19 cellular contexts compared by ENCODE assay signal in genomic region chr3:166071-166470, GRCh38. TPM values are rescaled to one million over a fixed set of nuclear protein-coding genes. Genes with fewer than 3 reads are reported as not detected.
DNase-seq lines count a peak whose midpoint lies in the region; ATAC-seq and TF ChIP-seq lines count a peak whose summit lies in the region.
"Had no signal": no experiment of that assay in that cellular context is flagged by ENCODE, and none has a peak within 500 bp of the region (broad histone marks: within the 10 kb centered on the region; RNA-seq: fewer than 3 reads in every experiment).

No MANE protein-coding gene starts in this region.

- H3K27ac ChIP-seq in neural progenitor cell: no peak overlapping the region
- H3K27ac ChIP-seq: SK-N-MC had no signal

- H3K4me3 Mint-ChIP-seq in neural progenitor cell (no peak overlapping the region), T-cell (no peak overlapping the region), HFFc6 (no peak overlapping the region)
- H3K4me3 Mint-ChIP-seq: CD4-positive, alpha-beta memory T cell had no signal

- peaks cover 21% of the 10 kb centered on the region for H3K27me3 ChIP-seq in neural progenitor cell
- H3K27me3 ChIP-seq: BE2C had no signal

- H3K9ac ChIP-seq in neural progenitor cell: no peak overlapping the region

- H3K27me3 Mint-ChIP-seq in neural progenitor cell (ENCODE audit: insufficient read depth, low read depth): peaks cover 2% of the 10 kb centered on the region
- peaks cover 3% of the 10 kb centered on the region in 2 donors for H3K27me3 Mint-ChIP-seq in T-cell
- no peaks in the 10 kb centered on the region for H3K27me3 Mint-ChIP-seq in HFFc6 (ENCODE audit: insufficient read depth)

- H3K4me2 ChIP-seq in neural progenitor cell: peak overlapping the region; percentile 35

- CTCF ChIA-PET in T-cell (lab: Charles Lee): no interaction called here

- H3K4me1 Mint-ChIP-seq in neural progenitor cell (peaks cover 26% of the 10 kb centered on the region), T-cell (no peaks in the 10 kb centered on the region), HFFc6 (ENCODE audit: low read depth) (no peaks in the 10 kb centered on the region)
- H3K4me1 Mint-ChIP-seq: CD4-positive, alpha-beta memory T cell had no signal

- H4K20me1 ChIP-seq in neural progenitor cell (ENCODE audit: low read depth): no peaks in the 10 kb centered on the region

- H3K4me1 ChIP-seq in neural progenitor cell: peaks cover 17% of the 10 kb centered on the region
- H3K4me1 ChIP-seq: BE2C had no signal

- H3K36me3 ChIP-seq in neural progenitor cell: no peaks in the 10 kb centered on the region
- H3K36me3 ChIP-seq: BE2C had no signal

- DNase-seq in NCI-H146 (lab: John Stamatoyannopoulos, UW) (peak; percentile 85), NCI-H2227 (lab: John Stamatoyannopoulos, UW; ENCODE audit: unreplicated experiment) (peak; percentile 74), astrocyte of the hippocampus (ENCODE audit: low read depth, low spot score) (peak; percentile 78), neural progenitor cell (ENCODE audit: low spot score) (peak; percentile 23), T-cell (no peak), HFFc6 (no peak)
- no peak for DNase-seq in stimulated activated CD4-positive, alpha-beta T cell treated with anti-CD3 and anti-CD28 coated beads, Interleukin-4, amount 100 ng/mL, for 4 hours
- DNase-seq: BE2C; CD4-positive, alpha-beta memory T cell; H7; IMR-90; Kasumi-1; NCI-H1694; NCI-H524 treated with DMSO at 0.1 percent for 48 hours; T-helper 1 cell had no signal

- POLR2A ChIA-PET in T-cell (lab: Charles Lee): no interaction called here

- no peaks in the 10 kb centered on the region for H3K36me3 Mint-ChIP-seq in neural progenitor cell
- no peaks in the 10 kb centered on the region for H3K36me3 Mint-ChIP-seq in T-cell
- H3K36me3 Mint-ChIP-seq in HFFc6 (ENCODE audit: low read depth): no peaks in the 10 kb centered on the region; the same call in 1 of the 2 replicates
- H3K36me3 Mint-ChIP-seq: CD4-positive, alpha-beta memory T cell had no signal

- TF ChIP-seq CTCF in neural progenitor cell (IDR thresholded peaks at IDR 0.05) (no peak), HFFc6 (IDR thresholded peaks at IDR 0.05) (no peak)

- H3K79me2 ChIP-seq in neural progenitor cell (ENCODE audit: low read depth): no peaks in the 10 kb centered on the region

- H2AFZ ChIP-seq in neural progenitor cell (replicated peaks): no peak overlapping the region

- no peak overlapping the region for H3K27ac Mint-ChIP-seq in neural progenitor cell
- no peak overlapping the region for H3K27ac Mint-ChIP-seq in T-cell
- no peak overlapping the region for H3K27ac Mint-ChIP-seq in HFFc6
- H3K27ac Mint-ChIP-seq: CD4-positive, alpha-beta memory T cell had no signal

- no peak for ATAC-seq in T-cell (replicated peaks in 1 of 4)
- ATAC-seq: Right ventricle myocardium inferior had no signal

- H3K4me3 ChIP-seq in neural progenitor cell: no peak overlapping the region
- H3K4me3 ChIP-seq: SK-N-MC had no signal

- H3K9me3 Mint-ChIP-seq in neural progenitor cell: no peaks in the 10 kb centered on the region
- no peaks in the 10 kb centered on the region for H3K9me3 Mint-ChIP-seq in T-cell
- H3K9me3 Mint-ChIP-seq in HFFc6: peaks cover 53% of the 10 kb centered on the region

- no peaks in the 10 kb centered on the region for H3F3A ChIP-seq in neural progenitor cell (ENCODE audit: low read depth)

- H3K9me3 ChIP-seq in neural progenitor cell (ENCODE audit: low read depth): no peaks in the 10 kb centered on the region
- H3K9me3 ChIP-seq: BE2C had no signal

RNA-seq across cellular contexts. Expression of gene CHL1, which starts 30.5 kb away (rescaled TPM):
- total RNA-seq in neural progenitor cell (ENCODE audit: low replicate concordance): 0.49 and 0.59 TPM in 2 replicates
- under 1 TPM in 3 of 5 donors, not detected in 2; 0.06 to 0.46 (median 0.18) TPM for total RNA-seq in T-cell
- not detected for total RNA-seq in HFFc6 (2021; fragmentation: NEBNext Ultra II Directional; extraction: Animal tissue kit (Norgen Biotek cat#: 25700))
- total RNA-seq: CD4-positive, alpha-beta memory T cell; Daoy; HT-29 had no signal

Comparison
In these comparisons a context has a peak if more than half of its experiments do, and no peak if none do; other contexts are left out.
1. DNase-seq: peak in NCI-H146 (single experiment), NCI-H2227 (single experiment), astrocyte of the hippocampus (single experiment) and neural progenitor cell (single experiment); none in T-cell (0 of 34), HFFc6 (single experiment) and stimulated activated CD4-positive, alpha-beta T cell treated with anti-CD3 and anti-CD28 coated beads, Interleukin-4, amount 100 ng/mL, for 4 hours (0 of 2).